Comparison of ENCODE assay signal across 16 cellular contexts in the genomic region with DNA sequence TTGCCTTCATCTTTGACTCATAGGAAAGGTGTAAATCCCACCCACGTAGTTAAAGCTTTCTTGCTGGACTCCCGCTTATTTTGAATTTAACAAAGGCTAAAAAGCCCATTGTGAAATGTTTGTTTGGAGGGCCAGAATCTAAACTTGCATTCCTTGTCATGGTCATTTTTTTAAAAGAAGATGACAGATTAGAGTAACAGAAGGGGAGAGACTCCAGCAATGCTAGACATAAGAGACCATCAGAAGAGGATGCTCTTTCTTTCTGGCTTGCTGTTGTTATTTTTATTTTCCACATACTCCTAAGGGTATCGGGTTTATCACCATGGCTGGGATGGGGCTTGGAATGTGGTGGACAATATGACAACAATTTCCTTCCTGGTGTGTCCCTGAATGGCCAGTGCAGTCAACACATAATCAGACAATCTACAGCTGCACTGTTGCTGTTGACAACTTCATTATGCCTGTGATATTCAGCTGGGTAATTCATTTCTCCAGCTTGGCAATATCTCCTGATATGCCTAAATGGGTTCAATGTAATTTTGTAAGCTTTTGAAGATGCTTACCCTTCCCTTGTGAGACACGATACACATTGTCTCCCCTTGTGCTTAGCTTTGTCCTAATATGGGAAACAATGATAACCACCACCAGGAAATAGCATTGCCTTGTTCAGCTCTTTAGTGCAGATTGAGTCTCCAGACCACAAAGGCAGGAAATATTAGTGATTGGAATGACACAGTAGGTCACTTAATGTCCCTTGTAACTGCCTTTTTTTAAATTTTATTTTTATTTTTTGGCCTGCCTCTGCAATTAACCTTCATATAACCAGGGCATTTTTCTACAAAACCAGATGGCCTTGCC.
A peak's percentile ranks its signal among the peaks of the same experiment; 100 is the strongest.
DNase-seq lines count a peak whose midpoint lies in the region; ATAC-seq, FAIRE-seq and TF ChIP-seq lines count a peak whose summit lies in the region.
"Had no signal": no experiment of that assay in that cellular context is flagged by ENCODE, and none has a peak within 500 bp of the region (broad histone marks: within the 10 kb centered on the region; RNA-seq: fewer than 3 reads in every experiment).

No MANE protein-coding gene starts in this region.

- H3K27ac ChIP-seq in SJSA1: peak overlapping the region; percentile 86

- ATAC-seq in left lobe of liver (peak; percentile 20), T-helper 17 cell (no peak), HG02798 (IDR thresholded peaks at IDR 0.05; ENCODE audit: poor library complexity, unreplicated experiment) (no peak), HG03095 (IDR thresholded peaks at IDR 0.05; ENCODE audit: unreplicated experiment) (no peak)
- ATAC-seq: CD8-positive, alpha-beta T cell; Panc1 had no signal

- FAIRE-seq in H54 (lab: Jason Lieb, UNC) (peak; percentile 60), HTR-8/SVneo (lab: Jason Lieb, UNC) (peak; percentile 70)

- H3K36me3 ChIP-seq in SJSA1: no peaks in the 10 kb centered on the region

- H3K27ac Mint-ChIP-seq in T-helper 17 cell: no peak overlapping the region
- H3K27ac Mint-ChIP-seq: CD8-positive, alpha-beta T cell; IgD-negative memory B cell had no signal

- H3K27me3 Mint-ChIP-seq in T-helper 17 cell: peaks cover 55% of the 10 kb centered on the region
- H3K27me3 Mint-ChIP-seq: IgD-negative memory B cell had no signal

- no peaks in the 10 kb centered on the region for H3K36me3 Mint-ChIP-seq in T-helper 17 cell (ENCODE audit: low read depth)
- H3K36me3 Mint-ChIP-seq: CD8-positive, alpha-beta T cell; IgD-negative memory B cell had no signal

- no peak for DNase-seq in H54 (ENCODE audit: insufficient read length, low spot score)
- DNase-seq in HTR-8/SVneo (ENCODE audit: insufficient read length, low spot score): no peak
- peak; percentile 64 to 94 for DNase-seq in SJSA1 (ENCODE audit: low read depth in 1 of 2, low spot score in 2 of 2)
- DNase-seq in left lobe of liver (ENCODE audit: low spot score): no peak
- DNase-seq in T-helper 17 cell: no peak
- DNase-seq in activated CD4-positive, CD25-positive, alpha-beta regulatory T cell treated with anti-CD3 and anti-CD28 coated beads, Interleukin-2, amount 50 U/mL, for 72 hours: no peak
- DNase-seq: CD8-positive, alpha-beta T cell; H7; NCI-H1048; NCI-H2171; NCI-H82; SHP77 had no signal

- H3K27me3 ChIP-seq in SJSA1 (replicated peaks): no peaks in the 10 kb centered on the region

- TF ChIP-seq POLR2A in H54 (IDR thresholded peaks at IDR 0.05; ENCODE audit: low read depth, low read length): no peak

- H3K4me3 ChIP-seq in SJSA1: no peak overlapping the region

- H3K9me3 ChIP-seq in SJSA1 (replicated peaks) (no peaks in the 10 kb centered on the region), T-helper 17 cell (ENCODE audit: control insufficient read depth, low read length, poor library complexity, severe bottlenecking) (no peaks in the 10 kb centered on the region)

- H3K4me1 ChIP-seq in SJSA1 (replicated peaks): peaks cover 69% of the 10 kb centered on the region

- no peaks in the 10 kb centered on the region for H3K4me1 Mint-ChIP-seq in T-helper 17 cell
- H3K4me1 Mint-ChIP-seq: IgD-negative memory B cell had no signal

- no peak overlapping the region for H3K4me3 Mint-ChIP-seq in T-helper 17 cell
- H3K4me3 Mint-ChIP-seq: CD8-positive, alpha-beta T cell; IgD-negative memory B cell had no signal

Comparison
In these comparisons a context has a peak if more than half of its experiments do, and no peak if none do; other contexts are left out.
1. DNase-seq: peak in SJSA1 (2 of 2); none in H54 (single experiment), HTR-8/SVneo (single experiment), left lobe of liver (single experiment), T-helper 17 cell (0 of 3) and activated CD4-positive, CD25-positive, alpha-beta regulatory T cell treated with anti-CD3 and anti-CD28 coated beads, Interleukin-2, amount 50 U/mL, for 72 hours (single experiment).